ENCODE assay signal across 1 cellular context in genomic region chr13:114121496-114122466, GRCh38.
TF ChIP-seq lines count a peak whose summit lies in the region.

No MANE protein-coding gene starts in this region.

TF ChIP-seq in GM23338, 12 proteins besides CTCF, POLR2A, EP300 and RAD21 (continued from another document):
- no peak for TF ChIP-seq ZNF462 (CRISPR knock-in tag; IDR thresholded peaks at IDR 0.05)
- no peak for TF ChIP-seq ZNF331 (CRISPR knock-in tag; IDR thresholded peaks at IDR 0.05; ENCODE audit: low read depth)
